In genomic region chr19:3931041-3931440, GRCh38 we compare ENCODE assay signal across 20 cellular contexts. TPM values are rescaled to one million over a fixed set of nuclear protein-coding genes. Genes with fewer than 3 reads are reported as not detected.
"Had no signal": no experiment of that assay in that cellular context is flagged by ENCODE, and none has a peak within 500 bp of the region (broad histone marks: within the 10 kb centered on the region; RNA-seq: fewer than 3 reads in every experiment).

No MANE protein-coding gene starts in this region.

- ATAC-seq: activated T-cell treated with anti-CD3 and anti-CD28 coated beads, Interleukin-2, amount 50 U/mL, for 4 hours; esophagus mucosa; stimulated activated naive CD8-positive, alpha-beta T cell treated with anti-CD3 and anti-CD28 coated beads, Interleukin-15, Interleukin-2, amounts not matched to agents 100 U/mL and 50 U/mL, for 24 hours had no signal

- DNase-seq: activated CD4-positive, alpha-beta memory T cell treated with anti-CD3 and anti-CD28 coated beads for 36 hours; activated gamma-delta T cell treated with Interleukin-2 at 50 U/mL for 16 hours; activated naive CD8-positive, alpha-beta T cell treated with anti-CD3 and anti-CD28 coated beads for 36 hours; activated T-cell treated with anti-CD3 and anti-CD28 coated beads, Interleukin-2, amount 50 U/mL, for 4 hours; anterior cingulate cortex; dorsolateral prefrontal cortex; islet precursor cell; naive B cell; sigmoid colon; stimulated activated CD4-positive, alpha-beta T cell treated with anti-CD3 and anti-CD28 coated beads, Interleukin-4, amount 100 ng/mL, for 1 hour; stimulated activated CD8-positive, alpha-beta memory T cell treated with anti-CD3 and anti-CD28 coated beads, Interleukin-4, amount 100 ng/mL, for 48 hours; stimulated activated naive CD8-positive, alpha-beta T cell treated with anti-CD3 and anti-CD28 coated beads, Interleukin-15, Interleukin-2, amounts not matched to agents 100 U/mL and 50 U/mL, for 24 hours; T1000 had no signal

- H3K27ac Mint-ChIP-seq: activated CD4-positive, alpha-beta memory T cell treated with anti-CD3 and anti-CD28 coated beads for 36 hours; activated naive CD8-positive, alpha-beta T cell treated with anti-CD3 and anti-CD28 coated beads for 36 hours; naive B cell; progenitor cell of endocrine pancreas had no signal

- H3K4me1 Mint-ChIP-seq: activated naive CD8-positive, alpha-beta T cell treated with anti-CD3 and anti-CD28 coated beads for 36 hours had no signal

- H3K9me3 Mint-ChIP-seq: activated CD4-positive, alpha-beta memory T cell treated with anti-CD3 and anti-CD28 coated beads for 36 hours; activated naive CD8-positive, alpha-beta T cell treated with anti-CD3 and anti-CD28 coated beads for 36 hours; activated T-cell treated with anti-CD3 and anti-CD28 coated beads, Interleukin-2, amount 50 U/mL, for 4 hours had no signal

- FAIRE-seq: endometrium had no signal

- H3K4me3 ChIP-seq: breast epithelium, dorsolateral prefrontal cortex, sigmoid colon had no signal

- H3K9me3 ChIP-seq: breast epithelium, sigmoid colon had no signal

- H3K4me3 Mint-ChIP-seq: activated CD4-positive, alpha-beta memory T cell treated with anti-CD3 and anti-CD28 coated beads for 36 hours; activated naive CD8-positive, alpha-beta T cell treated with anti-CD3 and anti-CD28 coated beads for 36 hours; activated T-cell treated with anti-CD3 and anti-CD28 coated beads, Interleukin-2, amount 50 U/mL, for 4 hours; naive B cell had no signal

- H3K27ac ChIP-seq: breast epithelium, dorsolateral prefrontal cortex, sigmoid colon had no signal

- H3K36me3 Mint-ChIP-seq: activated CD4-positive, alpha-beta memory T cell treated with anti-CD3 and anti-CD28 coated beads for 36 hours; activated naive CD8-positive, alpha-beta T cell treated with anti-CD3 and anti-CD28 coated beads for 36 hours; naive B cell had no signal

- H3K4me1 ChIP-seq: breast epithelium had no signal

- H3K36me3 ChIP-seq: breast epithelium, sigmoid colon had no signal

RNA-seq across cellular contexts. Expression of gene NMRK2, which starts 1.8 kb away (rescaled TPM):
- total RNA-seq: activated CD4-positive, alpha-beta memory T cell treated with anti-CD3 and anti-CD28 coated beads for 36 hours; activated naive CD8-positive, alpha-beta T cell treated with anti-CD3 and anti-CD28 coated beads for 36 hours; activated T-cell treated with anti-CD3 and anti-CD28 coated beads, Interleukin-2, amount 50 U/mL, for 4 hours; esophagus mucosa; lower leg skin; temporal lobe; ureter had no signal

RNA-seq across cellular contexts. Expression of gene ATCAY, which starts 50.6 kb away (rescaled TPM):
- total RNA-seq: activated CD4-positive, alpha-beta memory T cell treated with anti-CD3 and anti-CD28 coated beads for 36 hours; activated naive CD8-positive, alpha-beta T cell treated with anti-CD3 and anti-CD28 coated beads for 36 hours; activated T-cell treated with anti-CD3 and anti-CD28 coated beads, Interleukin-2, amount 50 U/mL, for 4 hours; esophagus mucosa; lower leg skin had no signal
